ENCODE assay signal across 15 cellular contexts in genomic region chr6:18280084-18280483, GRCh38. TPM values are rescaled to one million over a fixed set of nuclear protein-coding genes. Genes with fewer than 3 reads are reported as not detected.
DNase-seq lines count a peak whose midpoint lies in the region; ATAC-seq and TF ChIP-seq lines count a peak whose summit lies in the region.
"Had no signal": no experiment of that assay in that cellular context is flagged by ENCODE, and none has a peak within 500 bp of the region (broad histone marks: within the 10 kb centered on the region; RNA-seq: fewer than 3 reads in every experiment).

No MANE protein-coding gene starts in this region.

- peaks cover 19% of the 10 kb centered on the region for H3K27me3 ChIP-seq in trophoblast cell (ENCODE audit: insufficient read depth, low read length)

- no peak overlapping the region for H2BK5ac ChIP-seq in trophoblast cell (ENCODE audit: low read depth, low read length, poor library complexity)

- peak overlapping the region; percentile 12; the same call in 1 of the 2 replicates for H3K27ac ChIP-seq in 22Rv1
- H3K27ac ChIP-seq in trophoblast cell (ENCODE audit: low read depth, low read length), result no peak overlapping the region
- H3K27ac ChIP-seq: heart left ventricle, neutrophil had no signal

- TF ChIP-seq CTCF in 22Rv1 (IDR thresholded peaks at IDR 0.05), result no peak

- no peak overlapping the region for H3K4me2 ChIP-seq in trophoblast cell (ENCODE audit: low read length)

- H3K4me1 ChIP-seq in trophoblast cell (ENCODE audit: control insufficient read depth in 1 of 2, insufficient read depth in 2 of 2, low read length in 2 of 2), result peaks cover 3 to 5% of the 10 kb centered on the region in 2 experiments

- no peak overlapping the region for H3K4me3 ChIP-seq in trophoblast cell (ENCODE audit: low read depth, low read length)
- H3K4me3 ChIP-seq: heart left ventricle, K562 had no signal

- no peaks in the 10 kb centered on the region for H3K79me2 ChIP-seq in trophoblast cell (ENCODE audit: control insufficient read depth, insufficient read depth, low read length, poor library complexity)

- no CpG with 5 or more reads among the region's 6 CpGs for WGBS in trophoblast cell (ENCODE audit: extremely low coverage, insufficient coverage, insufficient read length)

- no peaks in the 10 kb centered on the region for H3K79me1 ChIP-seq in trophoblast cell (ENCODE audit: low read length)

- H4K12ac ChIP-seq in trophoblast cell (ENCODE audit: low read depth, low read length), result no peak overlapping the region

- no peak overlapping the region for H3K18ac ChIP-seq in trophoblast cell (ENCODE audit: low read length)

- no peak overlapping the region for H2AFZ ChIP-seq in trophoblast cell (ENCODE audit: insufficient read depth, low read length, poor library complexity)

- ATAC-seq in GM21619 (IDR thresholded peaks at IDR 0.05; ENCODE audit: unreplicated experiment) (no peak), HG03521 (IDR thresholded peaks at IDR 0.05; ENCODE audit: unreplicated experiment) (no peak), GM18873 (IDR thresholded peaks at IDR 0.05; ENCODE audit: low FRiP score, unreplicated experiment) (no peak)
- ATAC-seq: activated T-cell treated with anti-CD3 and anti-CD28 coated beads, Interleukin-2, amount 50 U/mL, for 72 hours; heart left ventricle; K562 had no signal

- H2BK12ac ChIP-seq in trophoblast cell (ENCODE audit: low read length), result no peak overlapping the region

- H3K14ac ChIP-seq in trophoblast cell (ENCODE audit: low read length), result no peak overlapping the region

- no peak overlapping the region for H2AK5ac ChIP-seq in trophoblast cell (ENCODE audit: low read length)

- H3K9ac ChIP-seq in trophoblast cell (ENCODE audit: low read length), result no peak overlapping the region

- H3K36me3 ChIP-seq in trophoblast cell (ENCODE audit: control insufficient read depth in 1 of 2, insufficient read depth in 2 of 2, low read length in 2 of 2), result no peaks in the 10 kb centered on the region
- H3K36me3 ChIP-seq: heart left ventricle, neutrophil had no signal

- no peak overlapping the region for H3K23ac ChIP-seq in trophoblast cell (ENCODE audit: low read length)

- no peak overlapping the region for H4K91ac ChIP-seq in trophoblast cell (ENCODE audit: low read depth, low read length)

- no peaks in the 10 kb centered on the region for H3K9me3 ChIP-seq in trophoblast cell (ENCODE audit: insufficient read depth, low read depth, low read length)
- H3K9me3 ChIP-seq: heart left ventricle, neutrophil had no signal

- H3K4ac ChIP-seq in trophoblast cell (ENCODE audit: low read depth, low read length), result no peak overlapping the region

- no peak overlapping the region for H4K8ac ChIP-seq in trophoblast cell (ENCODE audit: low read depth, low read length)

- H2BK120ac ChIP-seq in trophoblast cell (ENCODE audit: insufficient read depth, low read length, poor library complexity), result no peak overlapping the region

- DNase-seq in HK-2 (ENCODE audit: unreplicated experiment) (peak; percentile 14), NCI-H446 (lab: John Stamatoyannopoulos, UW) (peak; percentile 73 to 90), dedifferentiated amniotic fluid mesenchymal stem cell (ENCODE audit: extremely low spot score) (peak; percentile 88), trophoblast cell (no peak)
- DNase-seq: activated CD4-positive, alpha-beta T cell treated with anti-CD3 and anti-CD28 coated beads for 1 hour; activated T-cell treated with anti-CD3 and anti-CD28 coated beads, Interleukin-2, amount 50 U/mL, for 72 hours; heart left ventricle; NK-92 treated with Interleukin-12 subunit alpha and Interleukin-12 subunit beta, amount 100 ng/mL, for 24 hours; stimulated activated CD4-positive, alpha-beta T cell treated with anti-CD3 and anti-CD28 coated beads, Interleukin-15, amount 100 ng/mL, for 24 hours had no signal

RNA-seq across cellular contexts. Expression of gene DEK, which starts 15.8 kb away (rescaled TPM):
- polyA plus RNA-seq in trophoblast cell (2013), result 71.5 and 79.3 TPM in 2 replicates

Comparison
In these comparisons a context has a peak if more than half of its experiments do, and no peak if none do; other contexts are left out.
1. DNase-seq: peak in HK-2 (single experiment), NCI-H446 (2 of 2) and dedifferentiated amniotic fluid mesenchymal stem cell (single experiment); none in trophoblast cell (0 of 2).